Comparison of ENCODE assay signal across 28 cellular contexts in the genomic region with DNA sequence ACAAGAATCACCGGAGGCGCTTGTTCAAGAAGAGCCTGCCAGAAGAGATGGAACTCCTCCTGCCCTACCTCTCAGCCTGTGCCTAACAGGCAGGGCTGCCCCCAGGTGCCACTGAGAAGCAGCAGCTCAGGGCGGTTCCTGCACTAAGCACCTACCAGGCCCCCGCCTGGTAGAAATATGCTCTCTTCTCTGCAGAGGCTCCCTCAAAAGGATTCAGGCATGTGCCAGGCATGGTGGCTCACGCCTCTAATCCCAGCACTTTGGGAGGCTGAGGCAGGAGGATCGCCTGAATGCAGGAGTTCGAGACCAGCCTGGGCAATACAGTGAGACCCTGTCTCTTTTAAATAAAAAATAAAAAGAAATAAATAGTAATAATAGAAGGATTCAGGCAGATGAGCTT.
"Had no signal": no experiment of that assay in that cellular context is flagged by ENCODE, and none has a peak within 500 bp of the region (broad histone marks: within the 10 kb centered on the region; RNA-seq: fewer than 3 reads in every experiment).

No MANE protein-coding gene starts in this region.

- H3K9me3 ChIP-seq: ovary, right atrium auricular region, stomach, thyroid gland, upper lobe of right lung had no signal

- H3K27me3 Mint-ChIP-seq: activated naive CD8-positive, alpha-beta T cell treated with anti-CD3 and anti-CD28 coated beads for 36 hours; stimulated activated naive B cell treated with anti-CD40 and anti-IgM and Interleukin-4, amounts not matched to agents 10 μg/mL and 1 μg/mL and 100 μg/mL, for 72 hours had no signal

- H3K4me3 Mint-ChIP-seq: activated naive CD4-positive, alpha-beta T cell treated with anti-CD3 and anti-CD28 coated beads for 36 hours; activated naive CD8-positive, alpha-beta T cell treated with anti-CD3 and anti-CD28 coated beads for 36 hours; stimulated activated naive B cell treated with anti-CD40 and anti-IgM and Interleukin-4, amounts not matched to agents 10 μg/mL and 1 μg/mL and 100 μg/mL, for 72 hours; T-helper 1 cell treated with Interleukin-12 subunit alpha and Interleukin-12 subunit beta and Interleukin-4 antibody, amounts not matched to agents 30 μg/mL and 1 μg/mL, for 36 hours had no signal

- DNase-seq: activated CD4-positive, alpha-beta T cell treated with anti-CD3 and anti-CD28 coated beads for 4 hours; activated CD4-positive, alpha-beta T cell treated with anti-CD3 and anti-CD28 coated beads, Interleukin-2, amount 50 U/mL, for 48 hours; activated CD4-positive, CD25-positive, alpha-beta regulatory T cell; activated CD8-positive, alpha-beta memory T cell treated with anti-CD3 and anti-CD28 coated beads for 24 hours; activated effector memory CD4-positive, alpha-beta T cell treated with anti-CD3 and anti-CD28 coated beads, Interleukin-2, amount 50 U/mL, for 16 hours; activated naive CD4-positive, alpha-beta T cell treated with anti-CD3 and anti-CD28 coated beads for 36 hours; activated naive CD8-positive, alpha-beta T cell treated with anti-CD3 and anti-CD28 coated beads for 36 hours; amniotic stem cell; brain microvascular endothelial cell; effector memory CD4-positive, alpha-beta T cell; hippocampal formation; left cardiac atrium; mammary epithelial cell; ovary; stimulated activated CD4-positive, alpha-beta T cell treated with anti-CD3 and anti-CD28 coated beads, Interleukin-15, amount 100 ng/mL, for 24 hours; stimulated activated CD4-positive, alpha-beta T cell treated with anti-CD3 and anti-CD28 coated beads, Interleukin-2, amount 100 ng/mL, for 24 hours; stimulated activated naive B cell treated with anti-CD40 and anti-IgM and Interleukin-4, amounts not matched to agents 10 μg/mL and 1 μg/mL and 100 μg/mL, for 72 hours; stomach; upper lobe of right lung had no signal

- H3K27me3 ChIP-seq: brain microvascular endothelial cell, dorsolateral prefrontal cortex, ovary, right atrium auricular region, stomach, thyroid gland, upper lobe of right lung had no signal

- H3K36me3 ChIP-seq: ovary, thyroid gland, upper lobe of right lung had no signal

- FAIRE-seq: astrocyte, frontal cortex, keratinocyte had no signal

- H3K4me3 ChIP-seq: coronary artery, dorsolateral prefrontal cortex, ovary, right atrium auricular region, stomach, thyroid gland, upper lobe of right lung had no signal

- H3K9me3 Mint-ChIP-seq: activated naive CD4-positive, alpha-beta T cell treated with anti-CD3 and anti-CD28 coated beads for 36 hours; activated naive CD8-positive, alpha-beta T cell treated with anti-CD3 and anti-CD28 coated beads for 36 hours; nephron; stimulated activated naive B cell treated with anti-CD40 and anti-IgM and Interleukin-4, amounts not matched to agents 10 μg/mL and 1 μg/mL and 100 μg/mL, for 72 hours; T-helper 1 cell treated with Interleukin-12 subunit alpha and Interleukin-12 subunit beta and Interleukin-4 antibody, amounts not matched to agents 30 μg/mL and 1 μg/mL, for 36 hours had no signal

- ATAC-seq: left cardiac atrium; stimulated activated naive B cell treated with anti-CD40 and anti-IgM and Interleukin-4, amounts not matched to agents 10 μg/mL and 1 μg/mL and 100 μg/mL, for 72 hours; upper lobe of right lung had no signal

- H3K27ac ChIP-seq: brain microvascular endothelial cell, coronary artery, ovary, thyroid gland, upper lobe of right lung had no signal

- H3K27ac Mint-ChIP-seq: activated naive CD8-positive, alpha-beta T cell treated with anti-CD3 and anti-CD28 coated beads for 36 hours had no signal
